In the genomic region with DNA sequence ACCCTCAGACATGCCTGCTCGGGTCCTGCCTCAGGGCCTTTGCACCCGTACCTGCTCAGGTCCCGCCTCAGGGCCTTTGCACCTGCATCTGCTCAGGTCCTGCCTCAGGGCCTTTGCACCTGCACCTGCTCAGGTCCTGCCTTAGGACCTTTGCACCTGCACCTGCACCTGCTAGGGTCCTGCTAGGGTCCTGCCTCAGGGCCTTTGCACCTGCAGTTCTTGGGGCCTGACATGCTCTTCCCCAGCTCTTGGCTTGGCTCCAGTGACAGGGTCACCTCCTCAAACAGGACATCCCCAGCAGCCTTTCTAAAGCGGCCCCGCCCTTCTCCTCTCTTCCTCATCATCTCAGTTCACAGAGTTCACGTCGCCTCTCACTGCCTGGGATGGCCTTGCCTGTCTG, we compare ENCODE assay signal across 21 cellular contexts.
"Had no signal": no experiment of that assay in that cellular context is flagged by ENCODE, and none has a peak within 500 bp of the region (broad histone marks: within the 10 kb centered on the region; RNA-seq: fewer than 3 reads in every experiment).

No MANE protein-coding gene starts in this region.

- ATAC-seq: activated T-helper 17 cell treated with anti-CD3 and anti-CD28 coated beads, Interleukin-2, amount 50 U/mL, for 72 hours; body of pancreas; foreskin keratinocyte; stimulated activated naive CD8-positive, alpha-beta T cell treated with anti-CD3 and anti-CD28 coated beads, Interleukin-15, Interleukin-2, amounts not matched to agents 100 U/mL and 50 U/mL, for 24 hours; T-cell had no signal

- H3K27ac Mint-ChIP-seq: activated naive CD8-positive, alpha-beta T cell treated with anti-CD3 and anti-CD28 coated beads, Interleukin-2, amount 10 ng/mL, durations not matched to agents 7 days and 5 days; activated T-helper 17 cell treated with anti-CD3 and anti-CD28 coated beads, Interleukin-2, amount 50 U/mL, for 72 hours; immature natural killer cell; T-cell had no signal

- DNase-seq: activated CD4-positive, alpha-beta T cell treated with anti-CD3 and anti-CD28 coated beads for 1 hour; activated CD4-positive, alpha-beta T cell treated with anti-CD3 and anti-CD28 coated beads, Interleukin-2, amount 50 U/mL, for 1 hour; activated naive CD8-positive, alpha-beta T cell treated with anti-CD3 and anti-CD28 coated beads, Interleukin-2, amount 10 ng/mL, durations not matched to agents 7 days and 5 days; activated T-cell treated with anti-CD3 and anti-CD28 coated beads, Interleukin-2, amount 50 U/mL, for 1 hour; amygdala; body of pancreas; dermis blood vessel endothelial cell; effector CD8-positive, alpha-beta T cell; foreskin keratinocyte; immature natural killer cell; left ventricle myocardium inferior; mammary epithelial cell; midbrain; stimulated activated CD4-positive, alpha-beta T cell treated with anti-CD3 and anti-CD28 coated beads, Interleukin-4, amount 100 ng/mL, for 4 hours; stimulated activated naive CD8-positive, alpha-beta T cell treated with anti-CD3 and anti-CD28 coated beads, Interleukin-15, Interleukin-2, amounts not matched to agents 100 U/mL and 50 U/mL, for 24 hours; T-cell; thyroid gland; WERI-Rb-1 had no signal

- H3K27ac ChIP-seq: cardiac muscle cell, thyroid gland had no signal

- H3K27me3 Mint-ChIP-seq: activated naive CD8-positive, alpha-beta T cell treated with anti-CD3 and anti-CD28 coated beads, Interleukin-2, amount 10 ng/mL, durations not matched to agents 7 days and 5 days; activated T-helper 17 cell treated with anti-CD3 and anti-CD28 coated beads, Interleukin-2, amount 50 U/mL, for 72 hours; T-cell had no signal

- H3K36me3 ChIP-seq: cardiac muscle cell, left ventricle myocardium inferior, thyroid gland, WERI-Rb-1 had no signal

- H3K4me3 ChIP-seq: body of pancreas, cardiac muscle cell, left ventricle myocardium inferior, thyroid gland had no signal

- H3K9me3 Mint-ChIP-seq: activated naive CD8-positive, alpha-beta T cell treated with anti-CD3 and anti-CD28 coated beads, Interleukin-2, amount 10 ng/mL, durations not matched to agents 7 days and 5 days; activated T-helper 17 cell treated with anti-CD3 and anti-CD28 coated beads, Interleukin-2, amount 50 U/mL, for 72 hours; immature natural killer cell; T-cell had no signal

- H3K4me1 Mint-ChIP-seq: activated naive CD8-positive, alpha-beta T cell treated with anti-CD3 and anti-CD28 coated beads, Interleukin-2, amount 10 ng/mL, durations not matched to agents 7 days and 5 days; activated T-helper 17 cell treated with anti-CD3 and anti-CD28 coated beads, Interleukin-2, amount 50 U/mL, for 72 hours; immature natural killer cell had no signal

- H3K27me3 ChIP-seq: body of pancreas, cardiac muscle cell, foreskin keratinocyte, thyroid gland had no signal

- H3K9me3 ChIP-seq: body of pancreas, thyroid gland had no signal

- H3K36me3 Mint-ChIP-seq: activated naive CD8-positive, alpha-beta T cell treated with anti-CD3 and anti-CD28 coated beads, Interleukin-2, amount 10 ng/mL, durations not matched to agents 7 days and 5 days; immature natural killer cell; T-cell had no signal

- H3K4me3 Mint-ChIP-seq: activated naive CD8-positive, alpha-beta T cell treated with anti-CD3 and anti-CD28 coated beads, Interleukin-2, amount 10 ng/mL, durations not matched to agents 7 days and 5 days; activated T-helper 17 cell treated with anti-CD3 and anti-CD28 coated beads, Interleukin-2, amount 50 U/mL, for 72 hours; immature natural killer cell; neural crest cell; T-cell had no signal
